1 cellular context compared by ENCODE assay signal in the genomic region with DNA sequence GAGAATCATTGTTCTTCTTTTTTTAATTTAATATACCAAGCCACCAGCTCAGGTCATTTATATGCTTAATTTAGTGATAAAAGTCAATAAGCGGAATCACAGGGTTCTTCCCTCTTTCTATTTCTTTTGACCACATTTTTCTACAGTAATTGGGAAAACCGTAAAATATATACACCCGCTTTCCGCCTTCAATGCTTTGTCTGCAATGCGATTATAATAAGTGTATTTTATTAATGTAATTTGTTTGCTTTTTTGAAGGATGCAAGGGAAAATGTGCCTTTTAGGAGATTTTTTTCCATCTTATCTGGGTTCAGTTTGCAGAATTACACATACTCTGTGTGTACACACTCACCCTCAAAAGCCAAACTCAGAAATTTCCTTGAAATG.
TF ChIP-seq lines count a peak whose summit lies in the region.

No MANE protein-coding gene starts in this region.

TF ChIP-seq in GM23338, 12 proteins besides CTCF, POLR2A, EP300 and RAD21 (continued from another document):
- TF ChIP-seq, protein P1, sequence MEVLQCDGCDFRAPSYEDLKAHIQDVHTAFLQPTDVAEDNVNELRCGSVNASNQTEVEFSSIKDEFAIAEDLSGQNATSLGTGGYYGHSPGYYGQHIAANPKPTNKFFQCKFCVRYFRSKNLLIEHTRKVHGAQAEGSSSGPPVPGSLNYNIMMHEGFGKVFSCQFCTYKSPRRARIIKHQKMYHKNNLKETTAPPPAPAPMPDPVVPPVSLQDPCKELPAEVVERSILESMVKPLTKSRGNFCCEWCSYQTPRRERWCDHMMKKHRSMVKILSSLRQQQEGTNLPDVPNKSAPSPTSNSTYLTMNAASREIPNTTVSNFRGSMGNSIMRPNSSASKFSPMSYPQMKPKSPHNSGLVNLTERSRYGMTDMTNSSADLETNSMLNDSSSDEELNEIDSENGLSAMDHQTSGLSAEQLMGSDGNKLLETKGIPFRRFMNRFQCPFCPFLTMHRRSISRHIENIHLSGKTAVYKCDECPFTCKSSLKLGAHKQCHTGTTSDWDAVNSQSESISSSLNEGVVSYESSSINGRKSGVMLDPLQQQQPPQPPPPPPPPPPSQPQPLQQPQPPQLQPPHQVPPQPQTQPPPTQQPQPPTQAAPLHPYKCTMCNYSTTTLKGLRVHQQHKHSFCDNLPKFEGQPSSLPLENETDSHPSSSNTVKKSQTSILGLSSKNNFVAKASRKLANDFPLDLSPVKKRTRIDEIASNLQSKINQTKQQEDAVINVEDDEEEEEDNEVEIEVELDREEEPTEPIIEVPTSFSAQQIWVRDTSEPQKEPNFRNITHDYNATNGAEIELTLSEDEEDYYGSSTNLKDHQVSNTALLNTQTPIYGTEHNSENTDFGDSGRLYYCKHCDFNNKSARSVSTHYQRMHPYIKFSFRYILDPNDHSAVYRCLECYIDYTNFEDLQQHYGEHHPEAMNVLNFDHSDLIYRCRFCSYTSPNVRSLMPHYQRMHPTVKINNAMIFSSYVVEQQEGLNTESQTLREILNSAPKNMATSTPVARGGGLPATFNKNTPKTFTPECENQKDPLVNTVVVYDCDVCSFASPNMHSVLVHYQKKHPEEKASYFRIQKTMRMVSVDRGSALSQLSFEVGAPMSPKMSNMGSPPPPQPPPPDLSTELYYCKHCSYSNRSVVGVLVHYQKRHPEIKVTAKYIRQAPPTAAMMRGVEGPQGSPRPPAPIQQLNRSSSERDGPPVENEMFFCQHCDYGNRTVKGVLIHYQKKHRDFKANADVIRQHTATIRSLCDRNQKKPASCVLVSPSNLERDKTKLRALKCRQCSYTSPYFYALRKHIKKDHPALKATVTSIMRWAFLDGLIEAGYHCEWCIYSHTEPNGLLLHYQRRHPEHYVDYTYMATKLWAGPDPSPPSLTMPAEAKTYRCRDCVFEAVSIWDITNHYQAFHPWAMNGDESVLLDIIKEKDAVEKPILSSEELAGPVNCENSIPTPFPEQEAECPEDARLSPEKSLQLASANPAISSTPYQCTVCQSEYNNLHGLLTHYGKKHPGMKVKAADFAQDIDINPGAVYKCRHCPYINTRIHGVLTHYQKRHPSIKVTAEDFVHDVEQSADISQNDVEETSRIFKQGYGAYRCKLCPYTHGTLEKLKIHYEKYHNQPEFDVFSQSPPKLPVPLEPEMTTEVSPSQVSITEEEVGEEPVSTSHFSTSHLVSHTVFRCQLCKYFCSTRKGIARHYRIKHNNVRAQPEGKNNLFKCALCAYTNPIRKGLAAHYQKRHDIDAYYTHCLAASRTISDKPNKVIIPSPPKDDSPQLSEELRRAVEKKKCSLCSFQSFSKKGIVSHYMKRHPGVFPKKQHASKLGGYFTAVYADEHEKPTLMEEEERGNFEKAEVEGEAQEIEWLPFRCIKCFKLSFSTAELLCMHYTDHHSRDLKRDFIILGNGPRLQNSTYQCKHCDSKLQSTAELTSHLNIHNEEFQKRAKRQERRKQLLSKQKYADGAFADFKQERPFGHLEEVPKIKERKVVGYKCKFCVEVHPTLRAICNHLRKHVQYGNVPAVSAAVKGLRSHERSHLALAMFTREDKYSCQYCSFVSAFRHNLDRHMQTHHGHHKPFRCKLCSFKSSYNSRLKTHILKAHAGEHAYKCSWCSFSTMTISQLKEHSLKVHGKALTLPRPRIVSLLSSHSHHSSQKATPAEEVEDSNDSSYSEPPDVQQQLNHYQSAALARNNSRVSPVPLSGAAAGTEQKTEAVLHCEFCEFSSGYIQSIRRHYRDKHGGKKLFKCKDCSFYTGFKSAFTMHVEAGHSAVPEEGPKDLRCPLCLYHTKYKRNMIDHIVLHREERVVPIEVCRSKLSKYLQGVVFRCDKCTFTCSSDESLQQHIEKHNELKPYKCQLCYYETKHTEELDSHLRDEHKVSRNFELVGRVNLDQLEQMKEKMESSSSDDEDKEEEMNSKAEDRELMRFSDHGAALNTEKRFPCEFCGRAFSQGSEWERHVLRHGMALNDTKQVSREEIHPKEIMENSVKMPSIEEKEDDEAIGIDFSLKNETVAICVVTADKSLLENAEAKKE (CRISPR knock-in tag; IDR thresholded peaks at IDR 0.05) = no peak
